In the genomic region with DNA sequence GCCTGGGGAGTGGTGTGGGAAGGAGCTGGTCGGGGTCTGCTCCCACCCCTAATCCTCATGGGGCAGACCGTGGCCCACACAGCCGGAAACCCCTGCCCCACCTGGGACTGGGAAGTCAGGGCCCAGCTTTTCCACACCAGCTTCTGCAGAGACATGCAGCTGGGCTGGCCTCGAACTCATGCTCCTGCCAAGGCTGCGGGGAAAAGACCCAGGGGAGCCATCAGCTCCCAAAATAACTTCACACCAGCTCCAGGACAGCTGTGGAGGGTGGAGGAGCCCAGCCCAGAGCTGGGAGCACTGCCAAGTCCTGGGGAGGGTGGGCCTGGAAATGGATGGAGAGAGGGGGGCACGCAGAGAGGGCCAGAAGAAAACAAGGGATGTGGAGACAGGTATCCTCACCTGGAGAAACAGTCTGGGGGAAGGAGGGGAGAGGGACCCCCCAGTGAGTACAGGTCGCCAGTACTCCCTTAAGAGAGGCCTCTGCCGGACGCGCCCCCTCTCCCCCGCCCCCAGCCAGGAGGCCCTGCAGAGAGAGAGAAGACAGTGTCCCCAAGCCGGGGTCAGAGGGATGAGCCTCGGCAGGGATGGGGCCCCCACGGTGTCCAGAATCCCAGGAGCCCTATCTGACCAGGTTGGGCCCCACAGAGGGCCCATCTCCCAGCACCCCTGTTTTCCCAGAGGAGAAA, we compare ENCODE assay signal across 21 cellular contexts. TPM values are rescaled to one million over a fixed set of nuclear protein-coding genes. Genes with fewer than 3 reads are reported as not detected.
DNase-seq lines count a peak whose midpoint lies in the region; ATAC-seq, FAIRE-seq and TF ChIP-seq lines count a peak whose summit lies in the region.
"Had no signal": no experiment of that assay in that cellular context is flagged by ENCODE, and none has a peak within 500 bp of the region (broad histone marks: within the 10 kb centered on the region; RNA-seq: fewer than 3 reads in every experiment).

No MANE protein-coding gene starts in this region.

- H3K4me1 ChIP-seq in heart left ventricle (peaks cover 14 to 49% (median 38%) of the 10 kb centered on the region in 12 donors), small intestine (ENCODE audit: control insufficient read depth in 2 of 2, insufficient read depth in 1 of 2, low read depth in 1 of 2, low read length in 1 of 2) (no peaks in the 10 kb centered on the region), mesendoderm (ENCODE audit: control insufficient read depth, low read depth, low read length) (no peaks in the 10 kb centered on the region)
- H3K4me1 ChIP-seq: colonic mucosa, parathyroid adenoma had no signal

- H3K79me1 ChIP-seq in mesendoderm (ENCODE audit: low read length) = no peaks in the 10 kb centered on the region

- no peak overlapping the region for H2BK120ac ChIP-seq in mesendoderm (ENCODE audit: low read depth, low read length)

- H3K27me3 ChIP-seq in heart left ventricle = no peaks in the 10 kb centered on the region
- H3K27me3 ChIP-seq in small intestine (ENCODE audit: control insufficient read depth in 2 of 2, insufficient read depth in 2 of 2, low read length in 2 of 2) = no peaks in the 10 kb centered on the region
- H3K27me3 ChIP-seq in mesendoderm (ENCODE audit: insufficient read depth, low read length, poor library complexity) = no peaks in the 10 kb centered on the region
- H3K27me3 ChIP-seq: colonic mucosa had no signal

- no peak overlapping the region for H3K23ac ChIP-seq in mesendoderm (ENCODE audit: low read length)

- H3K9me3 ChIP-seq in heart left ventricle (peaks cover 0 to 9% (median 7%) of the 10 kb centered on the region in 12 donors), small intestine (ENCODE audit: control insufficient read depth, low read depth) (no peaks in the 10 kb centered on the region)
- H3K9me3 ChIP-seq: colonic mucosa had no signal

- no peak overlapping the region for H2AK5ac ChIP-seq in mesendoderm (ENCODE audit: low read length)

- peaks cover 9 to 16% of the 10 kb centered on the region in 2 donors for H3K27me3 Mint-ChIP-seq in effector memory CD8-positive, alpha-beta T cell

- no peak overlapping the region for H3K56ac ChIP-seq in mesendoderm (ENCODE audit: low read length)

- H3K36me3 Mint-ChIP-seq in effector memory CD8-positive, alpha-beta T cell (ENCODE audit: insufficient read depth) = peaks cover 3% of the 10 kb centered on the region

- TF ChIP-seq CTCF in AG10803 (conservative IDR thresholded peaks at IDR 0.05; ENCODE audit: low read length) (no peak), heart left ventricle (IDR thresholded peaks at IDR 0.05) (no peak)

- H3K4me1 Mint-ChIP-seq in effector memory CD8-positive, alpha-beta T cell (ENCODE audit: low read depth in 2 of 2) = peaks cover 3 to 8% of the 10 kb centered on the region in 2 donors

- H4K5ac ChIP-seq in mesendoderm (ENCODE audit: low read length) = no peak overlapping the region

- H3K4me3 Mint-ChIP-seq in effector memory CD8-positive, alpha-beta T cell = no peak overlapping the region

- TF ChIP-seq POLR2A in heart left ventricle (IDR thresholded peaks at IDR 0.05) = no peak

- H3K18ac ChIP-seq in mesendoderm (ENCODE audit: low read length) = no peak overlapping the region

- H3K4me3 ChIP-seq in AG10803 (ENCODE audit: low read length) (no peak overlapping the region), heart left ventricle (no peak overlapping the region), small intestine (ENCODE audit: low read depth in 1 of 2, low read length in 2 of 2) (no peak overlapping the region), mesendoderm (ENCODE audit: low read length) (no peak overlapping the region)
- H3K4me3 ChIP-seq: colonic mucosa, stomach had no signal

- no peak overlapping the region for H4K8ac ChIP-seq in mesendoderm (ENCODE audit: low read depth, low read length)

- peak; percentile 43 to 62 (median 50) for ATAC-seq in heart left ventricle
- ATAC-seq in sciatic nerve = peak; percentile 77
- ATAC-seq in effector memory CD8-positive, alpha-beta T cell (replicated peaks) = no peak
- ATAC-seq in esophagus mucosa = no peak

- H3K36me3 ChIP-seq in heart left ventricle (no peaks in the 10 kb centered on the region), small intestine (ENCODE audit: control insufficient read depth in 2 of 2, insufficient read depth in 2 of 2, low read length in 2 of 2) (no peaks in the 10 kb centered on the region), mesendoderm (ENCODE audit: control insufficient read depth, insufficient read depth, low read length) (no peaks in the 10 kb centered on the region)
- H3K36me3 ChIP-seq: colonic mucosa, stomach had no signal

- no peak overlapping the region for H3K4ac ChIP-seq in mesendoderm (ENCODE audit: low read depth, low read length)

- H2BK5ac ChIP-seq in mesendoderm (ENCODE audit: low read length) = no peak overlapping the region

- H3K27ac ChIP-seq in heart left ventricle (peak overlapping the region in 11 of 12 donors; percentile 10 to 78 (median 61)), small intestine (ENCODE audit: low read depth in 1 of 2, low read length in 1 of 2) (no peak overlapping the region), mesendoderm (ENCODE audit: low read depth, low read length) (no peak overlapping the region)
- H3K27ac ChIP-seq: colonic mucosa, epithelial cell of prostate, parathyroid adenoma had no signal

- intact Hi-C loops in heart left ventricle (cut with DNase I) (loop anchor here in 2 of 10 donors (5.0 to 10.0 kb wide), 2 partner anchors 35 to 67 kb away; a partner anchor contains a TSS), sciatic nerve (cut with DNase I) (no loop called here)

- H3K4me2 ChIP-seq in mesendoderm (ENCODE audit: low read length) = no peak overlapping the region

- H3K9me3 Mint-ChIP-seq in effector memory CD8-positive, alpha-beta T cell = peaks cover 8 to 13% of the 10 kb centered on the region in 2 donors

- H3K9ac ChIP-seq in mesendoderm (ENCODE audit: low read length) = no peak overlapping the region
- H3K9ac ChIP-seq: parathyroid adenoma had no signal

- DNase-seq in AG10803 (ENCODE audit: low read depth) (peak; percentile 49), NCI-H69 (lab: John Stamatoyannopoulos, UW) (peak; percentile 36), heart left ventricle (peak; percentile 65 to 83 (median 77)), sciatic nerve (ENCODE audit: low spot score) (peak; percentile 68), small intestine (no peak), mesendoderm (no peak)
- DNase-seq in effector memory CD8-positive, alpha-beta T cell = no peak
- DNase-seq: activated CD4-positive, CD25-positive, alpha-beta regulatory T cell; amniotic stem cell; colonic mucosa; GOT3; NCI-H510A; SIG-M5; stomach had no signal

- FAIRE-seq in small intestine (lab: Jason Lieb, UNC) = no peak
- FAIRE-seq: G401.6, GM12892 had no signal

- H3K27ac Mint-ChIP-seq in effector memory CD8-positive, alpha-beta T cell = peak overlapping the region in 1 of 2 donors; percentile 73

- no peak overlapping the region for H2BK15ac ChIP-seq in mesendoderm (replicated peaks; ENCODE audit: low read depth)

- WGBS in heart left ventricle, 4 donors = 21 to 34% (median 27%) methylated on average over 5 to 14 of the region's 14 CpGs
- WGBS in small intestine, 3 donors = 58 to 74% (median 71%) methylated on average over 14 of the region's 14 CpGs
- no CpG with 5 or more reads among the region's 14 CpGs for WGBS in mesendoderm (ENCODE audit: extremely low coverage, insufficient coverage, low lambda C conversion rate)

- no peaks in the 10 kb centered on the region for H3K79me2 ChIP-seq in mesendoderm (ENCODE audit: control insufficient read depth, insufficient read depth, low read length)
- H3K79me2 ChIP-seq: parathyroid adenoma had no signal

RNA-seq across cellular contexts. Expression of a gene that starts 11.5 kb away (rescaled TPM):
- total RNA-seq in heart left ventricle (not detected), sciatic nerve (not detected), esophagus mucosa (not detected)
- polyA plus RNA-seq in heart left ventricle (not detected), small intestine (not detected)
- not detected for polyA plus RNA-seq in mesendoderm (2013, experiment 1 of 2)
- polyA plus RNA-seq in mesendoderm (2013, experiment 2 of 2) = not detected
- total RNA-seq: colonic mucosa; stomach; T-helper 2 cell treated with Interferon-gamma antibody and Interleukin-4, amounts not matched to agents 100 ng/mL and 5 ng/mL, for 36 hours had no signal
- polyA plus RNA-seq: AG04450, stomach had no signal

RNA-seq across cellular contexts. Expression of a gene that starts 31.8 kb away (rescaled TPM):
- 10 to 100 TPM in 3 of 9 donors, 1 to 10 TPM in 6; 3.1 to 22.8 (median 7.7) TPM for total RNA-seq in heart left ventricle
- 1 to 10 TPM; 5.4 to 5.7 TPM for polyA plus RNA-seq in heart left ventricle
- 20.1 TPM for total RNA-seq in sciatic nerve
- polyA plus RNA-seq in small intestine = 10 to 100 TPM; 10.5 to 39.3 (median 15.4) TPM
- total RNA-seq in esophagus mucosa = 5.7 TPM
- 1.2 TPM for polyA plus RNA-seq in mesendoderm (2013, experiment 1 of 2)
- polyA plus RNA-seq in mesendoderm (2013, experiment 2 of 2) = 1.7 TPM

Comparison
In these comparisons a context has a peak if more than half of its experiments do, and no peak if none do; other contexts are left out.
1. DNase-seq: peak in AG10803 (single experiment), NCI-H69 (single experiment), heart left ventricle (5 of 5) and sciatic nerve (single experiment); none in effector memory CD8-positive, alpha-beta T cell (0 of 3), small intestine (single experiment) and mesendoderm (single experiment).
2. ATAC-seq: peak in heart left ventricle (4 of 4) and sciatic nerve (single experiment); none in effector memory CD8-positive, alpha-beta T cell (single experiment) and esophagus mucosa (single experiment).
3. H3K27ac ChIP-seq: peak in heart left ventricle (11 of 12); none in small intestine (0 of 2) and mesendoderm (single experiment).